ENCODE assay signal across 17 cellular contexts in the genomic region with DNA sequence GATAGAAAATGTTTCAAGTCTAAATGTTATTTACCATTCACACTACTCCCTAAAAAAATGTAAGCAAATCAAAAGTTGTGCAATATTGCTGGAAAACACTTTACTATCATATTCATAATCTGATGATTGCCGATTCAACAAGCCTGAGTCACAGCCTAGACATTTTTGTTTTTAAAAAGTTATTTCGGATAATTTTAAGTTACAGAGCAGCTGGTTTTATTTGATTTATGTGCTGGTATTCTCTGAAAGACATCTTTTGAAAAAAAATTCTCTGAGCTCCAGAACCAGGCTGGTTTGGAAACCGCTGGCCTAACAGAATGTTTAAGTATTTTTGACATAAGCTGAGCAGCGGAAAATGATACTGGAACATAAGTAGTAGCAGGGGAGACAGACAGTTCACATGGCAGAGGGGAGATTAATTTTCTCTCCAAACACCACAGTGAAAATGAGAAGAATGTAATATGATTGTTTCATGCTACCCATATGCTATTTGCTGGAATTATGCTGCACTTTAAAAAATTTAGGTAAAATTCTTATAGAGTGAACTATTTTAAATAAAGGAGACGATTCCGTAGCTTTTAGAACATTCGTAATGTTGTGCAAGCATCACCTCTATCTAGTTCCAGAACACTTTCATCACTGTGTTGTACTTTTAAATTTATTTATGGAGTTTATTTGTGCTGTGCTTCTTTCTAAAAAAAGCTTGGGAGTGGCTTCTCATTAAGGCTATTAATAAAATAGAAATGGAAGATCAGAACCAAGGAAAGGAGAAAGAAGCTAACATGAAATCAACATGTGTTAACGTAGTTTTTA. TPM values are rescaled to one million over a fixed set of nuclear protein-coding genes. Genes with fewer than 3 reads are reported as not detected.
DNase-seq lines count a peak whose midpoint lies in the region; ATAC-seq and TF ChIP-seq lines count a peak whose summit lies in the region.
"Had no signal": no experiment of that assay in that cellular context is flagged by ENCODE, and none has a peak within 500 bp of the region (broad histone marks: within the 10 kb centered on the region; RNA-seq: fewer than 3 reads in every experiment).

No MANE protein-coding gene starts in this region.

- H3K4me3 ChIP-seq in adipocyte (ENCODE audit: low read length) (peak overlapping the region; percentile 81), fibroblast of the aortic adventitia (ENCODE audit: low read depth, low read length) (peak overlapping the region; percentile 34), A673 (ENCODE audit: low read depth, low read length, poor library complexity, severe bottlenecking) (no peak overlapping the region)

- DNase-seq in AG20443 (ENCODE audit: low spot score) (peak; percentile 16), adipocyte (ENCODE audit: low read depth) (peak; percentile 77), fibroblast of the aortic adventitia (ENCODE audit: low read depth) (peak; percentile 64), myocyte (ENCODE audit: low read depth) (peak; percentile 47), islet precursor cell (no peak), A673 (ENCODE audit: low spot score) (no peak)
- no peak for DNase-seq in stimulated activated naive CD4-positive, alpha-beta T cell (lab: John Stamatoyannopoulos, UW)
- DNase-seq: activated CD8-positive, alpha-beta T cell treated with anti-CD3 and anti-CD28 coated beads, Interleukin-2, amount 10 ng/mL, durations not matched to agents 7 days and 5 days; activated naive CD4-positive, alpha-beta T cell; cortex of kidney; MV-4-11; NCI-H2227 treated with DMSO at 0.1 percent for 48 hours; stimulated activated CD4-positive, alpha-beta T cell treated with anti-CD3 and anti-CD28 coated beads, Interleukin-15, amount 100 ng/mL, for 24 hours had no signal

- no peaks in the 10 kb centered on the region for H3K9me3 ChIP-seq in adipocyte (ENCODE audit: control insufficient read depth, low read length)
- no peaks in the 10 kb centered on the region for H3K9me3 ChIP-seq in A673 (ENCODE audit: low read depth, low read length, poor library complexity, severe bottlenecking)
- H3K9me3 ChIP-seq: neutrophil had no signal

- H3K9ac ChIP-seq in adipocyte (ENCODE audit: low read length) = peak overlapping the region; percentile 84

- H3K36me3 ChIP-seq in adipocyte (ENCODE audit: control insufficient read depth, insufficient read depth, low read length, severe bottlenecking) (no peaks in the 10 kb centered on the region), A673 (ENCODE audit: insufficient read depth, low read length, poor library complexity, severe bottlenecking) (no peaks in the 10 kb centered on the region)
- H3K36me3 ChIP-seq: neutrophil had no signal

- TF ChIP-seq CTCF in fibroblast of the aortic adventitia (IDR thresholded peaks at IDR 0.05; ENCODE audit: insufficient read depth, low read length) (no peak), A673 (conservative IDR thresholded peaks at IDR 0.05; ENCODE audit: low read depth, low read length) (no peak)

- CTCF ChIA-PET in A673 (lab: Charles Lee) = no interaction called here

- peaks cover 31% of the 10 kb centered on the region for H3K4me1 ChIP-seq in adipocyte (ENCODE audit: control insufficient read depth, insufficient read depth, low read length)
- H3K4me1 ChIP-seq in A673 (ENCODE audit: insufficient read depth, low read length, poor library complexity, severe bottlenecking) = no peaks in the 10 kb centered on the region

- ATAC-seq in GM21529 (IDR thresholded peaks at IDR 0.05; ENCODE audit: unreplicated experiment) = no peak
- ATAC-seq: activated CD8-positive, alpha-beta T cell treated with anti-CD3 and anti-CD28 coated beads, Interleukin-2, amount 10 ng/mL, durations not matched to agents 7 days and 5 days; Panc1 had no signal

- intact Hi-C loops in A673 (cut with micrococcal nuclease; ENCODE audit: unreplicated experiment) = no loop called here

- H3K27me3 ChIP-seq in adipocyte (replicated peaks; ENCODE audit: control insufficient read depth, insufficient read depth, low read length) = no peaks in the 10 kb centered on the region
- H3K27me3 ChIP-seq in A673 (replicated peaks; ENCODE audit: insufficient read depth, low read depth, low read length, poor library complexity) = no peaks in the 10 kb centered on the region
- H3K27me3 ChIP-seq: neutrophil had no signal

- no TSS peak for BruUV-seq in A673 (replicated peaks; lab: Mats Ljungman, UMichigan)

- POLR2A ChIA-PET in A673 (lab: Charles Lee; ENCODE audit: low non-redundant PET) = no interaction called here

- H3K27ac ChIP-seq in A673 (ENCODE audit: low read depth, low read length, poor library complexity, severe bottlenecking) = no peak overlapping the region
- H3K27ac ChIP-seq: HL-60, neutrophil had no signal

RNA-seq across cellular contexts. Expression of a gene that starts 36.0 kb away (rescaled TPM):
- 9.5 and 10.2 TPM in 2 replicates for total RNA-seq in fibroblast of the aortic adventitia (ENCODE audit: low replicate concordance)
- total RNA-seq in myocyte = 6.8 and 23.2 TPM in 2 replicates
- 4.3 TPM for polyA plus RNA-seq in myocyte (2012)
- total RNA-seq in A673 (2021) = 9.8 and 10.6 TPM in 2 replicates

Comparison
In these comparisons a context has a peak if more than half of its experiments do, and no peak if none do; other contexts are left out.
1. DNase-seq: peak in AG20443 (single experiment), adipocyte (single experiment), fibroblast of the aortic adventitia (single experiment) and myocyte (single experiment); none in islet precursor cell (single experiment), A673 (single experiment) and stimulated activated naive CD4-positive, alpha-beta T cell (0 of 6).